In genomic region chr18:7755753-7756475, GRCh38 we compare ENCODE assay signal across 12 cellular contexts.
A peak's percentile ranks its signal among the peaks of the same experiment; 100 is the strongest.
DNase-seq lines count a peak whose midpoint lies in the region; ATAC-seq and TF ChIP-seq lines count a peak whose summit lies in the region.
"Had no signal": no experiment of that assay in that cellular context is flagged by ENCODE, and none has a peak within 500 bp of the region (broad histone marks: within the 10 kb centered on the region; RNA-seq: fewer than 3 reads in every experiment).

No MANE protein-coding gene starts in this region.

- no peaks in the 10 kb centered on the region for H3K9me3 ChIP-seq in right cardiac atrium (ENCODE audit: control insufficient read depth, low read length)
- no peaks in the 10 kb centered on the region for H3K9me3 ChIP-seq in Peyer's patch

- H3K27me3 ChIP-seq in right cardiac atrium (ENCODE audit: control insufficient read depth, insufficient read depth) (no peaks in the 10 kb centered on the region), Peyer's patch (no peaks in the 10 kb centered on the region)

- ATAC-seq in right cardiac atrium (peak; percentile 63 to 77), sciatic nerve (peak; percentile 38), GM21381 (IDR thresholded peaks at IDR 0.05; ENCODE audit: unreplicated experiment) (no peak)
- ATAC-seq: activated T-cell treated with anti-CD3 and anti-CD28 coated beads, Interleukin-2, amount 50 U/mL, for 72 hours; esophagus mucosa; SK-N-SH treated with all-trans-retinoic acid at 6 μM for 48 hours had no signal

- no peaks in the 10 kb centered on the region for H3K36me3 ChIP-seq in Peyer's patch

- WGBS in right cardiac atrium, result 81% methylated on average over 4 of the region's 4 CpGs

- H3K4me3 Mint-ChIP-seq in HFFc6, result no peak overlapping the region
- H3K4me3 Mint-ChIP-seq in chondrocyte (ENCODE audit: unreplicated experiment), result no peak overlapping the region
- H3K4me3 Mint-ChIP-seq: activated T-cell treated with anti-CD3 and anti-CD28 coated beads, Interleukin-2, amount 50 U/mL, for 72 hours had no signal

- H3K36me3 Mint-ChIP-seq in HFFc6 (ENCODE audit: low read depth) (no peaks in the 10 kb centered on the region), chondrocyte (ENCODE audit: low read depth) (no peaks in the 10 kb centered on the region)

- intact Hi-C loops in right cardiac atrium (cut with DNase I), result loop anchor here in 2 of 4 donors (10.0 kb wide), 3 partner anchors 181 to 481 kb away; partner anchors contain the start of gene PTPRM (in 1 of the 2)
- intact Hi-C loops in sciatic nerve (cut with DNase I), result no loop called here

- H3K27ac Mint-ChIP-seq in HFFc6, result no peak overlapping the region
- no peak overlapping the region for H3K27ac Mint-ChIP-seq in chondrocyte (ENCODE audit: unreplicated experiment)
- H3K27ac Mint-ChIP-seq: activated T-cell treated with anti-CD3 and anti-CD28 coated beads, Interleukin-2, amount 50 U/mL, for 72 hours had no signal

- H3K27ac ChIP-seq in right cardiac atrium (ENCODE audit: low read length) (no peak overlapping the region), Peyer's patch (no peak overlapping the region)

- H3K4me1 Mint-ChIP-seq in HFFc6 (ENCODE audit: low read depth) (peaks cover 47% of the 10 kb centered on the region), chondrocyte (ENCODE audit: low read depth) (peaks cover 59% of the 10 kb centered on the region)

- TF ChIP-seq POLR2A in Peyer's patch (IDR thresholded peaks at IDR 0.05), result no peak

- H3K4me1 ChIP-seq in right cardiac atrium (ENCODE audit: control insufficient read depth, insufficient read depth, low read length) (peaks cover 15% of the 10 kb centered on the region), Peyer's patch (no peaks in the 10 kb centered on the region)

- no peak for DNase-seq in HFFc6
- no peak for DNase-seq in chondrocyte (ENCODE audit: low spot score)
- DNase-seq in right cardiac atrium, result no peak
- no peak for DNase-seq in sciatic nerve (ENCODE audit: low spot score)
- no peak for DNase-seq in Peyer's patch
- DNase-seq in stimulated activated CD4-positive, alpha-beta T cell treated with anti-CD3 and anti-CD28 coated beads, Interleukin-4, amount 100 ng/mL, for 1 hour, result no peak
- DNase-seq in NCI-H2107 (lab: John Stamatoyannopoulos, UW), result no peak
- DNase-seq: activated T-cell treated with anti-CD3 and anti-CD28 coated beads, Interleukin-2, amount 50 U/mL, for 72 hours; NCI-H69 had no signal

- H3K27me3 Mint-ChIP-seq in HFFc6 (ENCODE audit: insufficient read depth), result peaks cover 2% of the 10 kb centered on the region; the same call in 1 of the 2 replicates
- H3K27me3 Mint-ChIP-seq in chondrocyte (ENCODE audit: low read depth), result no peaks in the 10 kb centered on the region

- H3K9me3 Mint-ChIP-seq in HFFc6, result no peaks in the 10 kb centered on the region
- no peaks in the 10 kb centered on the region for H3K9me3 Mint-ChIP-seq in chondrocyte (ENCODE audit: low read depth)

- TF ChIP-seq CTCF in HFFc6 (IDR thresholded peaks at IDR 0.05) (peak; percentile 57), chondrocyte (IDR thresholded peaks at IDR 0.05) (peak; percentile 67), Peyer's patch (IDR thresholded peaks at IDR 0.05) (peak in 1 of 6 experiments; percentile 20)

- H3K4me3 ChIP-seq in right cardiac atrium (ENCODE audit: low read length), result no peak overlapping the region
- H3K4me3 ChIP-seq in Peyer's patch, result no peak overlapping the region
